8 cellular contexts compared by ENCODE assay signal in genomic region chr7:108001759-108002725, GRCh38. TPM values are rescaled to one million over a fixed set of nuclear protein-coding genes. Genes with fewer than 3 reads are reported as not detected.
DNase-seq lines count a peak whose midpoint lies in the region; ATAC-seq, FAIRE-seq and TF ChIP-seq lines count a peak whose summit lies in the region.

No MANE protein-coding gene starts in this region.

- no peaks in the 10 kb centered on the region for H3K9me3 ChIP-seq in lung (ENCODE audit: control insufficient read depth in 2 of 2, insufficient read depth in 1 of 2, low read length in 1 of 2)

- POLR2A ChIA-PET in GM10248 (lab: Yijun Ruan, JAX) = no interaction called here

- H3K36me3 ChIP-seq in lung (ENCODE audit: control insufficient read depth in 2 of 2, insufficient read depth in 2 of 2, low read length in 2 of 2) = no peaks in the 10 kb centered on the region

- peak overlapping the region; percentile 68 to 86 for H3K27ac ChIP-seq in lung (ENCODE audit: low read depth in 1 of 2, low read length in 1 of 2)

- TF ChIP-seq CTCF in GM10248 (IDR thresholded peaks at IDR 0.05; ENCODE audit: control extremely low read depth, extremely low read depth, low read depth, missing control alignments) (no peak), lung (IDR thresholded peaks at IDR 0.05; ENCODE audit: control extremely low read depth, extremely low read depth) (no peak)

- ATAC-seq in lung (ENCODE audit: insufficient read depth, low FRiP score) (peak; percentile 14), GM21619 (IDR thresholded peaks at IDR 0.05; ENCODE audit: unreplicated experiment) (no peak), GM19455 (IDR thresholded peaks at IDR 0.05; ENCODE audit: unreplicated experiment) (no peak)

- WGBS in lung, 2 donors = 1 to 2% methylated on average over 71 to 75 of the region's 75 CpGs

- CTCF ChIA-PET in GM10248 (lab: Yijun Ruan, JAX) = interaction anchor here (1.2 kb wide), 1 partner anchor 12 kb away, joined by 3 read pairs; no protein-coding TSS in a partner anchor

- no peaks in the 10 kb centered on the region for H3K27me3 ChIP-seq in lung (ENCODE audit: control insufficient read depth, insufficient read depth)

- peaks cover 0 to 17% of the 10 kb centered on the region in 2 donors for H3K4me1 ChIP-seq in lung (ENCODE audit: control insufficient read depth in 2 of 2, insufficient read depth in 2 of 2, low read length in 2 of 2)

- FAIRE-seq in urothelium cell line (lab: Jason Lieb, UNC) = no peak

- peak overlapping the region; percentile 54 for H3K4me3 ChIP-seq in lung

- DNase-seq in GM10248 (ENCODE audit: extremely low spot score) (peak; percentile 15), NCI-H526 treated with DMSO at 0.1 percent for 48 hours (lab: John Stamatoyannopoulos, UW) (peak; percentile 41), dermis blood vessel endothelial cell (peak; percentile 50), lung (ENCODE audit: low spot score) (no peak), urothelium cell line (ENCODE audit: low spot score) (peak; percentile 46)
- DNase-seq in activated CD4-positive, CD25-positive, alpha-beta regulatory T cell (lab: John Stamatoyannopoulos, UW) = no peak

RNA-seq across cellular contexts. Expression of gene LAMB1, which starts 0.9 kb away (rescaled TPM):
- total RNA-seq in dermis blood vessel endothelial cell (485 and 583 TPM in 2 replicates), lung (100 to 1,000 TPM; 244 to 285 TPM)
- 100 to 1,000 TPM in 1 of 2 donors, 10 to 100 TPM in 1; 95.9 to 103 TPM for polyA plus RNA-seq in lung

Comparison
In these comparisons a context has a peak if more than half of its experiments do, and no peak if none do; other contexts are left out.
1. DNase-seq: peak in GM10248 (single experiment), NCI-H526 treated with DMSO at 0.1 percent for 48 hours (single experiment), dermis blood vessel endothelial cell (single experiment) and urothelium cell line (single experiment); none in lung (single experiment) and activated CD4-positive, CD25-positive, alpha-beta regulatory T cell (0 of 4).